ENCODE assay signal across 1 cellular context in the genomic region with DNA sequence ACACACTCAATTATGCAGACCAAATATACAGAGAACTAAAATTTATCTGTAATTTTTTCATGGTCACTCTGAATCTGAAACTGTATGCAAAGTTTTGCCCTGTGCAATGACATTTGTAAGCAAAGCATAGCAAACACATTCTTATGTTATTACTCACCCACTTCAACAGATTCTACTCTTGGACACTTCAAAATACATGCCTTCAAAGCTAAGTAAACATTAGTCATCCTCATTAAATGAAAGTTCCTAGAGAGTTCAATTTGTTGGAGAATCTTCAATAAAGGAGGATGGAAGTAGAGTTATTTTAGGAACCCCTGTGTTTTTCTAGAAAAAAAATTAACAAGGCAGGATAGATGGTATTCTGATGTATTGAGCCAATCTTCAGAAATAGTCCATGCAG.
TF ChIP-seq lines count a peak whose summit lies in the region.

No MANE protein-coding gene starts in this region.

TF ChIP-seq in HepG2, 621 proteins besides CTCF, POLR2A, EP300 and RAD21 (continued from another document):
- TF ChIP-seq, protein P1, sequence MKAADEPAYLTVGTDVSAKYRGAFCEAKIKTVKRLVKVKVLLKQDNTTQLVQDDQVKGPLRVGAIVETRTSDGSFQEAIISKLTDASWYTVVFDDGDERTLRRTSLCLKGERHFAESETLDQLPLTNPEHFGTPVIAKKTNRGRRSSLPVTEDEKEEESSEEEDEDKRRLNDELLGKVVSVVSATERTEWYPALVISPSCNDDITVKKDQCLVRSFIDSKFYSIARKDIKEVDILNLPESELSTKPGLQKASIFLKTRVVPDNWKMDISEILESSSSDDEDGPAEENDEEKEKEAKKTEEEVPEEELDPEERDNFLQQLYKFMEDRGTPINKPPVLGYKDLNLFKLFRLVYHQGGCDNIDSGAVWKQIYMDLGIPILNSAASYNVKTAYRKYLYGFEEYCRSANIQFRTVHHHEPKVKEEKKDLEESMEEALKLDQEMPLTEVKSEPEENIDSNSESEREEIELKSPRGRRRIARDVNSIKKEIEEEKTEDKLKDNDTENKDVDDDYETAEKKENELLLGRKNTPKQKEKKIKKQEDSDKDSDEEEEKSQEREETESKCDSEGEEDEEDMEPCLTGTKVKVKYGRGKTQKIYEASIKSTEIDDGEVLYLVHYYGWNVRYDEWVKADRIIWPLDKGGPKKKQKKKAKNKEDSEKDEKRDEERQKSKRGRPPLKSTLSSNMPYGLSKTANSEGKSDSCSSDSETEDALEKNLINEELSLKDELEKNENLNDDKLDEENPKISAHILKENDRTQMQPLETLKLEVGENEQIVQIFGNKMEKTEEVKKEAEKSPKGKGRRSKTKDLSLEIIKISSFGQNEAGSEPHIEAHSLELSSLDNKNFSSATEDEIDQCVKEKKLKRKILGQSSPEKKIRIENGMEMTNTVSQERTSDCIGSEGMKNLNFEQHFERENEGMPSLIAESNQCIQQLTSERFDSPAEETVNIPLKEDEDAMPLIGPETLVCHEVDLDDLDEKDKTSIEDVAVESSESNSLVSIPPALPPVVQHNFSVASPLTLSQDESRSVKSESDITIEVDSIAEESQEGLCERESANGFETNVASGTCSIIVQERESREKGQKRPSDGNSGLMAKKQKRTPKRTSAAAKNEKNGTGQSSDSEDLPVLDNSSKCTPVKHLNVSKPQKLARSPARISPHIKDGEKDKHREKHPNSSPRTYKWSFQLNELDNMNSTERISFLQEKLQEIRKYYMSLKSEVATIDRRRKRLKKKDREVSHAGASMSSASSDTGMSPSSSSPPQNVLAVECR (CRISPR knock-in tag; IDR thresholded peaks at IDR 0.05; ENCODE audit: borderline replicate concordance), result no peak
- TF ChIP-seq JUN (CRISPR knock-in tag; IDR thresholded peaks at IDR 0.05) (peak; percentile 67; the same call in 1 of the 2 replicates), MIXL1 (CRISPR knock-in tag; IDR thresholded peaks at IDR 0.05) (peak; percentile 63; the same call in 1 of the 2 replicates), MBD4 (IDR thresholded peaks at IDR 0.05; ENCODE audit: borderline replicate concordance, low read length) (peak; percentile 75; the same call in 1 of the 2 replicates), ZMYM3 (CRISPR knock-in tag; IDR thresholded peaks at IDR 0.05) (no peak), ZNF510 (CRISPR knock-in tag; IDR thresholded peaks at IDR 0.05; ENCODE audit: low read depth) (no peak), SOX5 (CRISPR knock-in tag; IDR thresholded peaks at IDR 0.05; ENCODE audit: borderline replicate concordance) (peak; percentile 55; the same call in 1 of the 2 replicates), MEF2D (CRISPR knock-in tag; IDR thresholded peaks at IDR 0.05) (peak; percentile 44; the same call in 1 of the 2 replicates), ZNF121 (CRISPR knock-in tag; IDR thresholded peaks at IDR 0.05) (no peak), CHD2 (IDR thresholded peaks at IDR 0.05; ENCODE audit: low read depth, low read length) (no peak), RXRB (CRISPR knock-in tag; IDR thresholded peaks at IDR 0.05; ENCODE audit: borderline replicate concordance) (peak; percentile 50; the same call in 1 of the 2 replicates), SOX13 (IDR thresholded peaks at IDR 0.05) (no peak), SOX13 (CRISPR knock-in tag; conservative IDR thresholded peaks at IDR 0.05 in 1 of 2, IDR thresholded peaks at IDR 0.05 in 1 of 2) (peak in 1 of 2 experiments; percentile 56; a peak in 1 of 4 replicates), KLF6 (CRISPR knock-in tag; IDR thresholded peaks at IDR 0.05) (no peak)
- TF ChIP-seq, protein P2, sequence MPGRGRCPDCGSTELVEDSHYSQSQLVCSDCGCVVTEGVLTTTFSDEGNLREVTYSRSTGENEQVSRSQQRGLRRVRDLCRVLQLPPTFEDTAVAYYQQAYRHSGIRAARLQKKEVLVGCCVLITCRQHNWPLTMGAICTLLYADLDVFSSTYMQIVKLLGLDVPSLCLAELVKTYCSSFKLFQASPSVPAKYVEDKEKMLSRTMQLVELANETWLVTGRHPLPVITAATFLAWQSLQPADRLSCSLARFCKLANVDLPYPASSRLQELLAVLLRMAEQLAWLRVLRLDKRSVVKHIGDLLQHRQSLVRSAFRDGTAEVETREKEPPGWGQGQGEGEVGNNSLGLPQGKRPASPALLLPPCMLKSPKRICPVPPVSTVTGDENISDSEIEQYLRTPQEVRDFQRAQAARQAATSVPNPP (CRISPR knock-in tag; IDR thresholded peaks at IDR 0.05), result no peak
